1 cellular context compared by ENCODE assay signal in the genomic region with DNA sequence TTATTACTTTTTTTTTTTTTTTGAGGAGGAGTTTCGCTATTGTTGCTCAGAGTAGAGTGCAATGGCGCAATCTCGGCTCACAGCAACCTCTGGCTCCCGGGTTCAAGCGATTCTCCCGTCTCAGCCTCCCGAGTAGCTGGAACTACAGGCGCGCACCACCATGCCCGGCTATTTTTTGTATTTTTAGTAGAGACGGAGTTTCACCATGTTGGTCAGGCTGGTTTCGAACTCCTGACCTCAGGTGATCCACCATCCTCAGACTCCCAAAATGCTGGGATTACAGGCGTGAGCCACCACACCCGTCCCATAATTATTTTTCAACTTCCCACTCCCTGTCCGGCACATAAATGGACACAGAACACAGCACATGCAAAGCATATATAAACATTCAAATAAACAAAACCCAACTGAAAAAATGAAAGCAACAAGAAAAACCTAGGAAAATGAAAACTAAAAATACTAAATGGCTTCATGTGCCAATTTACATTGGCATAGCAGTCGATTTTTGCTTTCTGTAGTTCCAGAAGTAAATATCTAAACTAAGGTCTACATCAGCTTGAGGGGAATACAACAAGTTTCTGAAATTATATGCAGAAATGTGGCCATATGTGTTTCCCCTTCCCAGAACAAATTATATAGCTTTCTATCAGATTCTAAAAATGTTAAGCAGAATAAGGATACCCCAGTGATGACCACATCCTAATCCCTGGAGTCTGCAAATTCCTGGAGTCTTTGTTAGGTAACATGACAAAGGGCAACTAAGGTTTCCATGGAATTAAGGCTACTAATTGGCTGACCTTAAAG.
A peak's percentile ranks its signal among the peaks of the same experiment; 100 is the strongest.
TF ChIP-seq lines count a peak whose summit lies in the region.

No MANE protein-coding gene starts in this region.

TF ChIP-seq in GM12878, 131 proteins besides CTCF, POLR2A, EP300 and RAD21:
- TF ChIP-seq, protein P1, sequence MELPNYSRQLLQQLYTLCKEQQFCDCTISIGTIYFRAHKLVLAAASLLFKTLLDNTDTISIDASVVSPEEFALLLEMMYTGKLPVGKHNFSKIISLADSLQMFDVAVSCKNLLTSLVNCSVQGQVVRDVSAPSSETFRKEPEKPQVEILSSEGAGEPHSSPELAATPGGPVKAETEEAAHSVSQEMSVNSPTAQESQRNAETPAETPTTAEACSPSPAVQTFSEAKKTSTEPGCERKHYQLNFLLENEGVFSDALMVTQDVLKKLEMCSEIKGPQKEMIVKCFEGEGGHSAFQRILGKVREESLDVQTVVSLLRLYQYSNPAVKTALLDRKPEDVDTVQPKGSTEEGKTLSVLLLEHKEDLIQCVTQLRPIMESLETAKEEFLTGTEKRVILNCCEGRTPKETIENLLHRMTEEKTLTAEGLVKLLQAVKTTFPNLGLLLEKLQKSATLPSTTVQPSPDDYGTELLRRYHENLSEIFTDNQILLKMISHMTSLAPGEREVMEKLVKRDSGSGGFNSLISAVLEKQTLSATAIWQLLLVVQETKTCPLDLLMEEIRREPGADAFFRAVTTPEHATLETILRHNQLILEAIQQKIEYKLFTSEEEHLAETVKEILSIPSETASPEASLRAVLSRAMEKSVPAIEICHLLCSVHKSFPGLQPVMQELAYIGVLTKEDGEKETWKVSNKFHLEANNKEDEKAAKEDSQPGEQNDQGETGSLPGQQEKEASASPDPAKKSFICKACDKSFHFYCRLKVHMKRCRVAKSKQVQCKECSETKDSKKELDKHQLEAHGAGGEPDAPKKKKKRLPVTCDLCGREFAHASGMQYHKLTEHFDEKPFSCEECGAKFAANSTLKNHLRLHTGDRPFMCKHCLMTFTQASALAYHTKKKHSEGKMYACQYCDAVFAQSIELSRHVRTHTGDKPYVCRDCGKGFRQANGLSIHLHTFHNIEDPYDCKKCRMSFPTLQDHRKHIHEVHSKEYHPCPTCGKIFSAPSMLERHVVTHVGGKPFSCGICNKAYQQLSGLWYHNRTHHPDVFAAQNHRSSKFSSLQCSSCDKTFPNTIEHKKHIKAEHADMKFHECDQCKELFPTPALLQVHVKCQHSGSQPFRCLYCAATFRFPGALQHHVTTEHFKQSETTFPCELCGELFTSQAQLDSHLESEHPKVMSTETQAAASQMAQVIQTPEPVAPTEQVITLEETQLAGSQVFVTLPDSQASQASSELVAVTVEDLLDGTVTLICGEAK (IDR thresholded peaks at IDR 0.05; ENCODE audit: borderline replicate concordance), result no peak
- TF ChIP-seq, protein P2, sequence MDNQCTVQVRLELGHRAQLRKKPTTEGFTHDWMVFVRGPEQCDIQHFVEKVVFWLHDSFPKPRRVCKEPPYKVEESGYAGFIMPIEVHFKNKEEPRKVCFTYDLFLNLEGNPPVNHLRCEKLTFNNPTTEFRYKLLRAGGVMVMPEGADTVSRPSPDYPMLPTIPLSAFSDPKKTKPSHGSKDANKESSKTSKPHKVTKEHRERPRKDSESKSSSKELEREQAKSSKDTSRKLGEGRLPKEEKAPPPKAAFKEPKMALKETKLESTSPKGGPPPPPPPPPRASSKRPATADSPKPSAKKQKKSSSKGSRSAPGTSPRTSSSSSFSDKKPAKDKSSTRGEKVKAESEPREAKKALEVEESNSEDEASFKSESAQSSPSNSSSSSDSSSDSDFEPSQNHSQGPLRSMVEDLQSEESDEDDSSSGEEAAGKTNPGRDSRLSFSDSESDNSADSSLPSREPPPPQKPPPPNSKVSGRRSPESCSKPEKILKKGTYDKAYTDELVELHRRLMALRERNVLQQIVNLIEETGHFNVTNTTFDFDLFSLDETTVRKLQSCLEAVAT (IDR thresholded peaks at IDR 0.05), result peak; percentile 82
- 0 out of 4 replicates have a peak, but pooled peaks of 1 of the 2 experiments have one; percentile 12 for TF ChIP-seq IKZF2 (IDR thresholded peaks at IDR 0.05)
- TF ChIP-seq, protein P3, sequence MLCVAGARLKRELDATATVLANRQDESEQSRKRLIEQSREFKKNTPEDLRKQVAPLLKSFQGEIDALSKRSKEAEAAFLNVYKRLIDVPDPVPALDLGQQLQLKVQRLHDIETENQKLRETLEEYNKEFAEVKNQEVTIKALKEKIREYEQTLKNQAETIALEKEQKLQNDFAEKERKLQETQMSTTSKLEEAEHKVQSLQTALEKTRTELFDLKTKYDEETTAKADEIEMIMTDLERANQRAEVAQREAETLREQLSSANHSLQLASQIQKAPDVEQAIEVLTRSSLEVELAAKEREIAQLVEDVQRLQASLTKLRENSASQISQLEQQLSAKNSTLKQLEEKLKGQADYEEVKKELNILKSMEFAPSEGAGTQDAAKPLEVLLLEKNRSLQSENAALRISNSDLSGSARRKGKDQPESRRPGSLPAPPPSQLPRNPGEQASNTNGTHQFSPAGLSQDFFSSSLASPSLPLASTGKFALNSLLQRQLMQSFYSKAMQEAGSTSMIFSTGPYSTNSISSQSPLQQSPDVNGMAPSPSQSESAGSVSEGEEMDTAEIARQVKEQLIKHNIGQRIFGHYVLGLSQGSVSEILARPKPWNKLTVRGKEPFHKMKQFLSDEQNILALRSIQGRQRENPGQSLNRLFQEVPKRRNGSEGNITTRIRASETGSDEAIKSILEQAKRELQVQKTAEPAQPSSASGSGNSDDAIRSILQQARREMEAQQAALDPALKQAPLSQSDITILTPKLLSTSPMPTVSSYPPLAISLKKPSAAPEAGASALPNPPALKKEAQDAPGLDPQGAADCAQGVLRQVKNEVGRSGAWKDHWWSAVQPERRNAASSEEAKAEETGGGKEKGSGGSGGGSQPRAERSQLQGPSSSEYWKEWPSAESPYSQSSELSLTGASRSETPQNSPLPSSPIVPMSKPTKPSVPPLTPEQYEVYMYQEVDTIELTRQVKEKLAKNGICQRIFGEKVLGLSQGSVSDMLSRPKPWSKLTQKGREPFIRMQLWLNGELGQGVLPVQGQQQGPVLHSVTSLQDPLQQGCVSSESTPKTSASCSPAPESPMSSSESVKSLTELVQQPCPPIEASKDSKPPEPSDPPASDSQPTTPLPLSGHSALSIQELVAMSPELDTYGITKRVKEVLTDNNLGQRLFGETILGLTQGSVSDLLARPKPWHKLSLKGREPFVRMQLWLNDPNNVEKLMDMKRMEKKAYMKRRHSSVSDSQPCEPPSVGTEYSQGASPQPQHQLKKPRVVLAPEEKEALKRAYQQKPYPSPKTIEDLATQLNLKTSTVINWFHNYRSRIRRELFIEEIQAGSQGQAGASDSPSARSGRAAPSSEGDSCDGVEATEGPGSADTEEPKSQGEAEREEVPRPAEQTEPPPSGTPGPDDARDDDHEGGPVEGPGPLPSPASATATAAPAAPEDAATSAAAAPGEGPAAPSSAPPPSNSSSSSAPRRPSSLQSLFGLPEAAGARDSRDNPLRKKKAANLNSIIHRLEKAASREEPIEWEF (IDR thresholded peaks at IDR 0.05; ENCODE audit: insufficient replicate concordance, low read depth, low read length), result no peak
TF ChIP-seq in GM12878: peak in this region for 2.
